In genomic region chrX:30141966-30142365, GRCh38 we compare ENCODE assay signal across 7 cellular contexts.
DNase-seq lines count a peak whose midpoint lies in the region; ATAC-seq and TF ChIP-seq lines count a peak whose summit lies in the region.

No MANE protein-coding gene starts in this region.

- H3K27ac ChIP-seq in VCaP (no peak overlapping the region), liver (ENCODE audit: low read depth in 1 of 2, low read length in 2 of 2) (no peak overlapping the region)

- no peak overlapping the region for H3K27ac Mint-ChIP-seq in activated CD4-positive, alpha-beta T cell treated with anti-CD3 and anti-CD28 coated beads, Interleukin-2, amount 10 ng/mL, durations not matched to agents 7 days and 5 days

- no peaks in the 10 kb centered on the region for H3K36me3 Mint-ChIP-seq in activated CD4-positive, alpha-beta T cell treated with anti-CD3 and anti-CD28 coated beads, Interleukin-2, amount 10 ng/mL, durations not matched to agents 7 days and 5 days (ENCODE audit: low read depth)

- H3K4me3 ChIP-seq in GM06990 (replicated peaks; ENCODE audit: low read depth, low read length) = no peak overlapping the region
- no peak overlapping the region for H3K4me3 ChIP-seq in liver (ENCODE audit: low read depth in 1 of 3, low read length in 3 of 3)

- CTCF ChIA-PET in activated CD4-positive, alpha-beta T cell treated with anti-CD3 and anti-CD28 coated beads, Interleukin-2, amount 10 ng/mL, durations not matched to agents 7 days and 5 days (lab: Charles Lee) = interaction anchor here (0.7 kb wide), 1 partner anchor 213 kb away, joined by 3 read pairs; no protein-coding TSS in a partner anchor

- no peaks in the 10 kb centered on the region for H3K4me1 ChIP-seq in liver (ENCODE audit: control insufficient read depth in 4 of 4, insufficient read depth in 4 of 4, low read length in 3 of 4)

- TF ChIP-seq RAD21 in liver (IDR thresholded peaks at IDR 0.05) = peak; percentile 38 to 70

- WGBS in liver = 27% methylated on average over 4 of the region's 4 CpGs

- H3K27me3 Mint-ChIP-seq in activated CD4-positive, alpha-beta T cell treated with anti-CD3 and anti-CD28 coated beads, Interleukin-2, amount 10 ng/mL, durations not matched to agents 7 days and 5 days = no peaks in the 10 kb centered on the region

- H3K9me3 Mint-ChIP-seq in activated CD4-positive, alpha-beta T cell treated with anti-CD3 and anti-CD28 coated beads, Interleukin-2, amount 10 ng/mL, durations not matched to agents 7 days and 5 days = no peaks in the 10 kb centered on the region

- TF ChIP-seq CTCF in GM06990 (IDR thresholded peaks at IDR 0.05; ENCODE audit: insufficient read depth, low read length, poor library complexity, severe bottlenecking) (peak; percentile 51), VCaP (conservative IDR thresholded peaks at IDR 0.05) (peak; percentile 47), liver (IDR thresholded peaks at IDR 0.05; ENCODE audit: low read depth, low read length, missing input control) (peak; percentile 13)

- DNase-seq in GM06990 (ENCODE audit: extremely low read depth, insufficient read length) (no peak), LHCN-M2 (ENCODE audit: low read depth) (peak; percentile 51)
- DNase-seq in activated CD4-positive, alpha-beta T cell treated with anti-CD3 and anti-CD28 coated beads, Interleukin-2, amount 10 ng/mL, durations not matched to agents 7 days and 5 days = no peak

- H3K27me3 ChIP-seq in GM06990 (replicated peaks; ENCODE audit: control insufficient read depth, insufficient read depth, low read length) = no peaks in the 10 kb centered on the region
- peaks cover 0 to 13% (median 0%) of the 10 kb centered on the region in 4 donors for H3K27me3 ChIP-seq in liver (ENCODE audit: control insufficient read depth in 4 of 4, insufficient read depth in 4 of 4, low read length in 3 of 4)

- ATAC-seq in GM21526 (IDR thresholded peaks at IDR 0.05; ENCODE audit: low FRiP score, unreplicated experiment) (peak; percentile 93), GM19023 (IDR thresholded peaks at IDR 0.05; ENCODE audit: unreplicated experiment) (no peak)

- H3K36me3 ChIP-seq in GM06990 (ENCODE audit: control insufficient read depth, insufficient read depth, low read length) = no peaks in the 10 kb centered on the region
- H3K36me3 ChIP-seq in liver (ENCODE audit: control insufficient read depth in 4 of 4, insufficient read depth in 3 of 4, low read depth in 1 of 4, low read length in 3 of 4) = no peaks in the 10 kb centered on the region

- H3K4me3 Mint-ChIP-seq in activated CD4-positive, alpha-beta T cell treated with anti-CD3 and anti-CD28 coated beads, Interleukin-2, amount 10 ng/mL, durations not matched to agents 7 days and 5 days = no peak overlapping the region

- POLR2A ChIA-PET in activated CD4-positive, alpha-beta T cell treated with anti-CD3 and anti-CD28 coated beads, Interleukin-2, amount 10 ng/mL, durations not matched to agents 7 days and 5 days (lab: Charles Lee) = no interaction called here

- no peaks in the 10 kb centered on the region for H3K4me1 Mint-ChIP-seq in activated CD4-positive, alpha-beta T cell treated with anti-CD3 and anti-CD28 coated beads, Interleukin-2, amount 10 ng/mL, durations not matched to agents 7 days and 5 days

- H3K9me3 ChIP-seq in liver (ENCODE audit: control insufficient read depth in 4 of 4, low read length in 3 of 4) = no peaks in the 10 kb centered on the region

- no peak overlapping the region for H3K9ac ChIP-seq in liver (ENCODE audit: low read depth in 1 of 2, low read length in 2 of 2)

TF ChIP-seq in liver, 16 proteins besides CTCF, POLR2A, EP300 and RAD21:
- TF ChIP-seq FOXA1 (IDR thresholded peaks at IDR 0.05) = no peak
- no peak for TF ChIP-seq RXRA (IDR thresholded peaks at IDR 0.05)
- no peak for TF ChIP-seq YY1 (IDR thresholded peaks at IDR 0.05)
- no peak for TF ChIP-seq SP1 (IDR thresholded peaks at IDR 0.05)
- TF ChIP-seq NR2F2 (IDR thresholded peaks at IDR 0.05) = no peak
- TF ChIP-seq, protein P1, sequence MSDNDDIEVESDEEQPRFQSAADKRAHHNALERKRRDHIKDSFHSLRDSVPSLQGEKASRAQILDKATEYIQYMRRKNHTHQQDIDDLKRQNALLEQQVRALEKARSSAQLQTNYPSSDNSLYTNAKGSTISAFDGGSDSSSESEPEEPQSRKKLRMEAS (IDR thresholded peaks at IDR 0.05) = no peak
- TF ChIP-seq, protein P2, sequence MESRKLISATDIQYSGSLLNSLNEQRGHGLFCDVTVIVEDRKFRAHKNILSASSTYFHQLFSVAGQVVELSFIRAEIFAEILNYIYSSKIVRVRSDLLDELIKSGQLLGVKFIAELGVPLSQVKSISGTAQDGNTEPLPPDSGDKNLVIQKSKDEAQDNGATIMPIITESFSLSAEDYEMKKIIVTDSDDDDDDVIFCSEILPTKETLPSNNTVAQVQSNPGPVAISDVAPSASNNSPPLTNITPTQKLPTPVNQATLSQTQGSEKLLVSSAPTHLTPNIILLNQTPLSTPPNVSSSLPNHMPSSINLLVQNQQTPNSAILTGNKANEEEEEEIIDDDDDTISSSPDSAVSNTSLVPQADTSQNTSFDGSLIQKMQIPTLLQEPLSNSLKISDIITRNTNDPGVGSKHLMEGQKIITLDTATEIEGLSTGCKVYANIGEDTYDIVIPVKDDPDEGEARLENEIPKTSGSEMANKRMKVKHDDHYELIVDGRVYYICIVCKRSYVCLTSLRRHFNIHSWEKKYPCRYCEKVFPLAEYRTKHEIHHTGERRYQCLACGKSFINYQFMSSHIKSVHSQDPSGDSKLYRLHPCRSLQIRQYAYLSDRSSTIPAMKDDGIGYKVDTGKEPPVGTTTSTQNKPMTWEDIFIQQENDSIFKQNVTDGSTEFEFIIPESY (IDR thresholded peaks at IDR 0.05) = no peak
- TF ChIP-seq HNF4A (conservative IDR thresholded peaks at IDR 0.05) = no peak
- no peak for TF ChIP-seq EGR1 (IDR thresholded peaks at IDR 0.05; ENCODE audit: low read depth in 2 of 2)
TF ChIP-seq in liver: peak in this region for 0.
